Comparison of ENCODE assay signal across 19 cellular contexts in genomic region chr2:167335627-167336026, GRCh38. TPM values are rescaled to one million over a fixed set of nuclear protein-coding genes. Genes with fewer than 3 reads are reported as not detected.
DNase-seq lines count a peak whose midpoint lies in the region; ATAC-seq, FAIRE-seq and TF ChIP-seq lines count a peak whose summit lies in the region.
"Had no signal": no experiment of that assay in that cellular context is flagged by ENCODE, and none has a peak within 500 bp of the region (broad histone marks: within the 10 kb centered on the region; RNA-seq: fewer than 3 reads in every experiment).

No MANE protein-coding gene starts in this region.

- H3K9me3 Mint-ChIP-seq in GM23338: 0 out of 3 replicates have a peak, but pooled peaks cover 2% of the 10 kb centered on the region
- H3K9me3 Mint-ChIP-seq: activated CD8-positive, alpha-beta T cell treated with anti-CD3 and anti-CD28 coated beads for 36 hours had no signal

- H3K4ac ChIP-seq in mesendoderm (ENCODE audit: low read depth, low read length) (no peak overlapping the region), mesenchymal stem cell (ENCODE audit: low read depth in 1 of 2, low read length in 2 of 2) (no peak overlapping the region)

- H3K4me2 ChIP-seq in GM23338 (peak overlapping the region; percentile 58), endothelial cell of umbilical vein (ENCODE audit: insufficient read depth, low read length) (no peak overlapping the region), mesendoderm (ENCODE audit: low read length) (no peak overlapping the region), mesenchymal stem cell (ENCODE audit: low read length, poor library complexity, severe bottlenecking) (no peak overlapping the region)

- H3K36me3 ChIP-seq in GM23338 (ENCODE audit: insufficient read depth) (no peaks in the 10 kb centered on the region), endothelial cell of umbilical vein (ENCODE audit: control insufficient read depth in 2 of 2, extremely low read depth in 1 of 2, insufficient read depth in 2 of 2, low read length in 2 of 2) (no peaks in the 10 kb centered on the region), mesendoderm (ENCODE audit: control insufficient read depth, insufficient read depth, low read length) (no peaks in the 10 kb centered on the region), mesenchymal stem cell (ENCODE audit: control insufficient read depth in 1 of 2, insufficient read depth in 2 of 2, low read depth in 1 of 2, low read length in 2 of 2) (no peaks in the 10 kb centered on the region)
- H3K36me3 ChIP-seq: neutrophil had no signal

- no peak overlapping the region for H2BK12ac ChIP-seq in mesenchymal stem cell (ENCODE audit: low read length in 2 of 2)

- H3K36me3 Mint-ChIP-seq in GM23338 (ENCODE audit: low read depth): peaks cover 4% of the 10 kb centered on the region; the same call in 1 of the 3 replicates
- H3K36me3 Mint-ChIP-seq: CD4-positive, alpha-beta memory T cell had no signal

- H2AK5ac ChIP-seq in mesendoderm (ENCODE audit: low read length): no peak overlapping the region
- H2AK5ac ChIP-seq in mesenchymal stem cell (ENCODE audit: low read length, severe bottlenecking): no peak overlapping the region

- H3K27ac Mint-ChIP-seq in GM23338: peak overlapping the region; percentile 89
- H3K27ac Mint-ChIP-seq: activated CD8-positive, alpha-beta T cell treated with anti-CD3 and anti-CD28 coated beads for 36 hours; CD4-positive, alpha-beta memory T cell had no signal

- H3K9me2 ChIP-seq in GM23338 (ENCODE audit: insufficient read depth): no peaks in the 10 kb centered on the region

- WGBS in mesendoderm (ENCODE audit: extremely low coverage, insufficient coverage, low lambda C conversion rate): no CpG with 5 or more reads among the region's 2 CpGs
- WGBS in mesenchymal stem cell: 75% methylated on average over 2 of the region's 2 CpGs

- H3K4me1 Mint-ChIP-seq in GM23338: peaks cover 80% of the 10 kb centered on the region
- H3K4me1 Mint-ChIP-seq: CD4-positive, alpha-beta memory T cell had no signal

- H4K8ac ChIP-seq in mesendoderm (ENCODE audit: low read depth, low read length) (no peak overlapping the region), mesenchymal stem cell (ENCODE audit: low read length) (no peak overlapping the region)

- H2BK5ac ChIP-seq in mesendoderm (ENCODE audit: low read length) (no peak overlapping the region), mesenchymal stem cell (ENCODE audit: low read depth, low read length, poor library complexity, severe bottlenecking) (no peak overlapping the region)

- no peak overlapping the region; the same call in 2 of the 3 replicates for H3K4me3 Mint-ChIP-seq in GM23338
- H3K4me3 Mint-ChIP-seq: activated CD8-positive, alpha-beta T cell treated with anti-CD3 and anti-CD28 coated beads for 36 hours; CD4-positive, alpha-beta memory T cell had no signal

- H2BK15ac ChIP-seq in mesendoderm (replicated peaks; ENCODE audit: low read depth) (no peak overlapping the region), mesenchymal stem cell (ENCODE audit: low read depth, poor library complexity, severe bottlenecking) (no peak overlapping the region)

- CTCF ChIA-PET in endothelial cell of umbilical vein (lab: Charles Lee): no interaction called here

- no peaks in the 10 kb centered on the region for H4K20me1 ChIP-seq in GM23338 (replicated peaks; ENCODE audit: insufficient read depth)
- H4K20me1 ChIP-seq in endothelial cell of umbilical vein (replicated peaks; ENCODE audit: control insufficient read depth, extremely low read depth, insufficient read depth, low read length): no peaks in the 10 kb centered on the region

- H3K9me3 ChIP-seq in endothelial cell of umbilical vein (replicated peaks; ENCODE audit: control insufficient read depth, insufficient read depth, low read length) (no peaks in the 10 kb centered on the region), mesenchymal stem cell (ENCODE audit: control insufficient read depth, low read length) (no peaks in the 10 kb centered on the region)
- H3K9me3 ChIP-seq: neutrophil had no signal

- no peak overlapping the region for H3K56ac ChIP-seq in mesendoderm (ENCODE audit: low read length)

- H3K23ac ChIP-seq in mesendoderm (ENCODE audit: low read length) (no peak overlapping the region), mesenchymal stem cell (ENCODE audit: low read length in 2 of 2) (no peak overlapping the region)

- no peak for DNase-seq in GM23338 (ENCODE audit: low spot score)
- DNase-seq in endothelial cell of umbilical vein (ENCODE audit: low read depth, low spot score): peak; percentile 59
- peak; percentile 9 for DNase-seq in mesendoderm
- no peak for DNase-seq in mesenchymal stem cell
- no peak for DNase-seq in AML-193 (lab: John Stamatoyannopoulos, UW)
- DNase-seq: activated CD8-positive, alpha-beta T cell treated with anti-CD3 and anti-CD28 coated beads for 36 hours; activated naive CD4-positive, alpha-beta T cell; activated T-cell treated with anti-CD3 and anti-CD28 coated beads, Interleukin-2, amount 50 U/mL, for 1 hour; CD4-positive, alpha-beta memory T cell; cortex of kidney; DMS53; Kasumi-1; NCI-H774; SHP77 treated with DMSO at 0.1 percent for 48 hours; T-helper 2 cell had no signal

- peak; percentile 8 for FAIRE-seq in endothelial cell of umbilical vein (lab: Jason Lieb, UNC)

- H3K14ac ChIP-seq in mesenchymal stem cell (ENCODE audit: low read length in 2 of 2): no peak overlapping the region

- no peak for TF ChIP-seq POLR2A in endothelial cell of umbilical vein (IDR thresholded peaks at IDR 0.05; ENCODE audit: low read depth, low read length)

- H3K4me3 ChIP-seq in GM23338 (peak overlapping the region; percentile 11; the same call in 1 of the 2 replicates), endothelial cell of umbilical vein (replicated peaks in 1 of 3; ENCODE audit: insufficient read depth in 1 of 3, low read depth in 1 of 3, low read length in 3 of 3) (no peak overlapping the region), mesendoderm (ENCODE audit: low read length) (no peak overlapping the region), mesenchymal stem cell (ENCODE audit: insufficient read depth in 1 of 2, low read depth in 1 of 2, low read length in 2 of 2) (no peak overlapping the region)

- dilution Hi-C loops in endothelial cell of umbilical vein (cut with MboI; ENCODE audit: extremely low pct_ligation_motif_present, low sequenced_read_pairs): no loop called here

- TF ChIP-seq CTCF in GM23338 (conservative IDR thresholded peaks at IDR 0.05; ENCODE audit: low read depth in 2 of 2): no peak
- TF ChIP-seq CTCF in endothelial cell of umbilical vein (IDR thresholded peaks at IDR 0.05; ENCODE audit: extremely low read depth in 1 of 2, insufficient read depth in 1 of 2, low read depth in 1 of 2, low read length in 2 of 2): no peak

- no peak overlapping the region for H4K91ac ChIP-seq in mesenchymal stem cell (ENCODE audit: low read length)

- H3K18ac ChIP-seq in mesendoderm (ENCODE audit: low read length) (no peak overlapping the region), mesenchymal stem cell (ENCODE audit: low read depth in 1 of 2, low read length in 2 of 2) (no peak overlapping the region)

- H2BK120ac ChIP-seq in mesendoderm (ENCODE audit: low read depth, low read length): no peak overlapping the region
- no peak overlapping the region for H2BK120ac ChIP-seq in mesenchymal stem cell (ENCODE audit: low read depth, low read length)

- no peaks in the 10 kb centered on the region for H3K9me1 ChIP-seq in endothelial cell of umbilical vein (replicated peaks; ENCODE audit: control insufficient read depth, extremely low read depth, insufficient read depth, low read length)

- intact Hi-C loops in endothelial cell of umbilical vein (cut with micrococcal nuclease): no loop called here

- H3K79me2 ChIP-seq in GM23338 (replicated peaks; ENCODE audit: insufficient read depth): peaks cover 95% of the 10 kb centered on the region
- H3K79me2 ChIP-seq in endothelial cell of umbilical vein (ENCODE audit: control insufficient read depth, insufficient read depth, low read length): no peaks in the 10 kb centered on the region
- H3K79me2 ChIP-seq in mesendoderm (ENCODE audit: control insufficient read depth, insufficient read depth, low read length): peaks cover 2% of the 10 kb centered on the region

- H3K27ac ChIP-seq in GM23338 (ENCODE audit: low read depth) (peak overlapping the region; percentile 15; the same call in 1 of the 2 replicates), endothelial cell of umbilical vein (ENCODE audit: insufficient read depth, low read depth, low read length) (no peak overlapping the region), mesendoderm (ENCODE audit: low read depth, low read length) (no peak overlapping the region), mesenchymal stem cell (ENCODE audit: low read length, poor library complexity, severe bottlenecking) (no peak overlapping the region)
- H3K27ac ChIP-seq: neutrophil had no signal

- peaks cover 8% of the 10 kb centered on the region for H3F3A ChIP-seq in GM23338 (replicated peaks; ENCODE audit: low read depth)

- H2AFZ ChIP-seq in GM23338: no peak overlapping the region
- H2AFZ ChIP-seq in endothelial cell of umbilical vein (ENCODE audit: low read depth, low read length): no peak overlapping the region
- no peak overlapping the region for H2AFZ ChIP-seq in mesenchymal stem cell (ENCODE audit: low read depth, low read length)

- BruUV-seq in endothelial cell of umbilical vein (replicated peaks; lab: Mats Ljungman, UMichigan): no TSS peak

- peaks cover 71% of the 10 kb centered on the region for H3K4me1 ChIP-seq in GM23338 (ENCODE audit: insufficient read depth)
- H3K4me1 ChIP-seq in endothelial cell of umbilical vein (ENCODE audit: control insufficient read depth, extremely low read depth, insufficient read depth, low read length): no peaks in the 10 kb centered on the region
- peaks cover 7% of the 10 kb centered on the region for H3K4me1 ChIP-seq in mesendoderm (ENCODE audit: control insufficient read depth, low read depth, low read length)
- H3K4me1 ChIP-seq in mesenchymal stem cell (ENCODE audit: control insufficient read depth, insufficient read depth, low read depth, low read length): peaks cover 4% of the 10 kb centered on the region

- no peak for ATAC-seq in GM23338
- ATAC-seq in SK-N-SH treated with all-trans-retinoic acid at 6 μM for 48 hours: peak; percentile 47; the same call in 1 of the 3 replicates
- no peak for ATAC-seq in HG02610 (IDR thresholded peaks at IDR 0.05; ENCODE audit: unreplicated experiment)
- ATAC-seq in GM19452 (IDR thresholded peaks at IDR 0.05; ENCODE audit: unreplicated experiment): no peak
- ATAC-seq: activated CD8-positive, alpha-beta T cell treated with anti-CD3 and anti-CD28 coated beads for 36 hours had no signal

- H3K79me1 ChIP-seq in mesendoderm (ENCODE audit: low read length) (peaks cover 3% of the 10 kb centered on the region), mesenchymal stem cell (replicated peaks; ENCODE audit: low read length, poor library complexity, severe bottlenecking) (peaks cover 4% of the 10 kb centered on the region)

- peaks cover 17% of the 10 kb centered on the region for H3K27me3 Mint-ChIP-seq in GM23338 (ENCODE audit: insufficient read depth, low read depth, poor library complexity)

- POLR2A ChIA-PET in endothelial cell of umbilical vein (lab: Charles Lee): no interaction called here

- H3K27me3 ChIP-seq in GM23338 (ENCODE audit: insufficient read depth) (no peaks in the 10 kb centered on the region), endothelial cell of umbilical vein (ENCODE audit: control insufficient read depth in 2 of 2, insufficient read depth in 2 of 2, low read length in 2 of 2) (no peaks in the 10 kb centered on the region), mesendoderm (ENCODE audit: insufficient read depth, low read length, poor library complexity) (no peaks in the 10 kb centered on the region), mesenchymal stem cell (ENCODE audit: control insufficient read depth in 1 of 2, insufficient read depth in 1 of 2, low read length in 2 of 2) (no peaks in the 10 kb centered on the region)
- H3K27me3 ChIP-seq: neutrophil had no signal

- no peak overlapping the region for H4K5ac ChIP-seq in mesendoderm (ENCODE audit: low read length)

- H3K9ac ChIP-seq in endothelial cell of umbilical vein (replicated peaks; ENCODE audit: extremely low read depth, insufficient read depth, low read length) (no peak overlapping the region), mesendoderm (ENCODE audit: low read length) (no peak overlapping the region), mesenchymal stem cell (ENCODE audit: low read length) (no peak overlapping the region)

RNA-seq across cellular contexts. Expression of gene B3GALT1, which starts 42.8 kb away (rescaled TPM):
- 33.9 and 35.5 TPM in 2 replicates for total RNA-seq in GM23338 (2014; rRNA removed; shearing (Covaris generic))
- polyA plus RNA-seq in GM23338 (2016; fragmentation: Nextera tagmentation; extraction: Ambion mirVana) (12.6 and 16.8 TPM in 2 replicates), endothelial cell of umbilical vein (0.02 TPM in 1 of 2 replicates, not detected in the other)
- total RNA-seq in endothelial cell of umbilical vein: not detected in 2 replicates
- not detected in 2 replicates for polyA plus RNA-seq in endothelial cell of umbilical vein (2011; cell fraction: cytosol; rRNA removed)
- polyA plus RNA-seq in endothelial cell of umbilical vein (2011; cell fraction: nucleus; rRNA removed): not detected in 2 replicates
- polyA plus RNA-seq in endothelial cell of umbilical vein (2012): 0.04 TPM in 1 of 2 replicates, not detected in the other
- polyA minus RNA-seq in endothelial cell of umbilical vein: 0.04 and 0.07 TPM in 2 replicates
- polyA minus RNA-seq in endothelial cell of umbilical vein (2011; cell fraction: cytosol; rRNA and poly(A)+ RNA removed): not detected
- polyA minus RNA-seq in endothelial cell of umbilical vein (2011; cell fraction: nucleus; rRNA and poly(A)+ RNA removed): 0.10 and 0.19 TPM in 2 replicates
- 4.5 TPM for polyA plus RNA-seq in mesendoderm (2013, experiment 1 of 2)
- polyA plus RNA-seq in mesendoderm (2013, experiment 2 of 2): 4.8 TPM
- polyA plus RNA-seq in mesenchymal stem cell (2013, experiment 1 of 2): 0.36 TPM
- polyA plus RNA-seq in mesenchymal stem cell (2013, experiment 2 of 2): 0.23 TPM
- total RNA-seq: activated CD8-positive, alpha-beta T cell treated with anti-CD3 and anti-CD28 coated beads for 36 hours; CD4-positive, alpha-beta memory T cell had no signal
- polyA plus RNA-seq: CD4-positive, alpha-beta memory T cell had no signal

Comparison
In these comparisons a context has a peak if more than half of its experiments do, and no peak if none do; other contexts are left out.
1. DNase-seq: peak in endothelial cell of umbilical vein (single experiment) and mesendoderm (single experiment); none in GM23338 (single experiment), mesenchymal stem cell (single experiment) and AML-193 (0 of 2).
2. RNA of gene B3GALT1, which starts 42.8 kb away (total RNA-seq): 33.9 to 35.5 TPM in GM23338; not detected in endothelial cell of umbilical vein; every median in the first group is over 10 times any median in the second.